ENCODE assay signal across 12 cellular contexts in the genomic region with DNA sequence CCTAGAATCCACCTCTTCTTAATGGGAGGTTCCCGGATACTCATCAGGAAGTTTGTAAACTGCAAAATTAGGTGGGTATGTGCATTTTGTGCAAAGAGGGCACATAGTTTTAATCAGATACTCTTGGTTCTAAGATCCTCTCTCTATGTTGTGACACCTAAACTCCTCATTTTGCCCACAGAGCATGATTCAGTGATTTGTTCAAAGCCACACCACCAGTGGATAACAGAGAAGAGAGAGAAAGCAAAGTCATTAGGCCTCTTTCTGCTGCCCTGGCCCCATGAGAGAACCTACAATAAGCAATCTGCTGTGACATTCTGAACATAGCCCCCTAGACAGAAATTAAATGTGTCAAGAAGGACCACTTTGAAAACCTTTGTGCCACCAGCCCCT.
DNase-seq lines count a peak whose midpoint lies in the region; ATAC-seq and TF ChIP-seq lines count a peak whose summit lies in the region.
"Had no signal": no experiment of that assay in that cellular context is flagged by ENCODE, and none has a peak within 500 bp of the region (broad histone marks: within the 10 kb centered on the region; RNA-seq: fewer than 3 reads in every experiment).

No MANE protein-coding gene starts in this region.

- no peaks in the 10 kb centered on the region for H3K79me2 ChIP-seq in OCI-LY1 (ENCODE audit: insufficient read depth, low read length)

- no peaks in the 10 kb centered on the region for H3K27me3 ChIP-seq in OCI-LY1 (ENCODE audit: insufficient read depth, low read length)
- H3K27me3 ChIP-seq in foreskin keratinocyte, result no peaks in the 10 kb centered on the region
- H3K27me3 ChIP-seq: suprapubic skin had no signal

- H3K27ac ChIP-seq in OCI-LY1 (ENCODE audit: low read depth, low read length, poor library complexity, severe bottlenecking), result peak overlapping the region; percentile 91
- H3K27ac ChIP-seq in foreskin keratinocyte, result no peak overlapping the region
- H3K27ac ChIP-seq: WERI-Rb-1 had no signal

- H3K4me2 ChIP-seq in OCI-LY1 (ENCODE audit: low read length), result peak overlapping the region; percentile 59; the same call in 1 of the 2 replicates

- no peak overlapping the region for H3K27ac Mint-ChIP-seq in stimulated activated effector memory CD8-positive, alpha-beta T cell treated with anti-CD3 and anti-CD28 coated beads, Interleukin-12 subunit alpha, Interleukin-12 subunit beta, amount 100 ng/mL, for 72 hours

- no peaks in the 10 kb centered on the region for H3F3A ChIP-seq in OCI-LY1 (ENCODE audit: insufficient read depth, low read length)

- H3K9me2 ChIP-seq in OCI-LY1 (ENCODE audit: low read depth, low read length), result no peaks in the 10 kb centered on the region

- peak overlapping the region; percentile 41 for H3K4me3 ChIP-seq in OCI-LY1 (ENCODE audit: low read depth, low read length, poor library complexity, severe bottlenecking)
- H3K4me3 ChIP-seq: suprapubic skin had no signal

- H4K20me1 ChIP-seq in OCI-LY1 (ENCODE audit: insufficient read depth, low read length), result no peaks in the 10 kb centered on the region

- H3K9ac ChIP-seq in OCI-LY1 (ENCODE audit: low read length), result peak overlapping the region; percentile 65; the same call in 1 of the 2 replicates

- TF ChIP-seq CTCF in OCI-LY1 (IDR thresholded peaks at IDR 0.05; ENCODE audit: low read length) (no peak), foreskin keratinocyte (conservative IDR thresholded peaks at IDR 0.05) (no peak)

- no peak overlapping the region for H3K4me3 Mint-ChIP-seq in activated T-cell treated with anti-CD3 and anti-CD28 coated beads, Interleukin-2, amount 50 U/mL, for 4 hours
- H3K4me3 Mint-ChIP-seq in stimulated activated effector memory CD8-positive, alpha-beta T cell treated with anti-CD3 and anti-CD28 coated beads, Interleukin-12 subunit alpha, Interleukin-12 subunit beta, amount 100 ng/mL, for 72 hours, result peak overlapping the region; percentile 21

- ATAC-seq in activated T-cell treated with anti-CD3 and anti-CD28 coated beads, Interleukin-2, amount 50 U/mL, for 4 hours, result peak; percentile 59 to 65
- ATAC-seq in foreskin keratinocyte (peak; percentile 45), HG03457 (IDR thresholded peaks at IDR 0.05; ENCODE audit: unreplicated experiment) (no peak)
- peak; percentile 93 for ATAC-seq in stimulated activated effector memory CD8-positive, alpha-beta T cell treated with anti-CD3 and anti-CD28 coated beads, Interleukin-12 subunit alpha, Interleukin-12 subunit beta, amount 100 ng/mL, for 72 hours

- no peaks in the 10 kb centered on the region for H3K36me3 Mint-ChIP-seq in activated T-cell treated with anti-CD3 and anti-CD28 coated beads, Interleukin-2, amount 50 U/mL, for 4 hours (ENCODE audit: insufficient read depth)
- no peaks in the 10 kb centered on the region for H3K36me3 Mint-ChIP-seq in stimulated activated effector memory CD8-positive, alpha-beta T cell treated with anti-CD3 and anti-CD28 coated beads, Interleukin-12 subunit alpha, Interleukin-12 subunit beta, amount 100 ng/mL, for 72 hours

- peaks cover 10% of the 10 kb centered on the region for H3K4me1 Mint-ChIP-seq in activated T-cell treated with anti-CD3 and anti-CD28 coated beads, Interleukin-2, amount 50 U/mL, for 4 hours (ENCODE audit: low read depth)
- H3K4me1 Mint-ChIP-seq in stimulated activated effector memory CD8-positive, alpha-beta T cell treated with anti-CD3 and anti-CD28 coated beads, Interleukin-12 subunit alpha, Interleukin-12 subunit beta, amount 100 ng/mL, for 72 hours, result peaks cover 11% of the 10 kb centered on the region

- no peaks in the 10 kb centered on the region for H3K27me3 Mint-ChIP-seq in activated T-cell treated with anti-CD3 and anti-CD28 coated beads, Interleukin-2, amount 50 U/mL, for 4 hours (ENCODE audit: low read depth)

- H3K36me3 ChIP-seq in OCI-LY1 (ENCODE audit: insufficient read depth, low read length), result no peaks in the 10 kb centered on the region
- H3K36me3 ChIP-seq: suprapubic skin, WERI-Rb-1 had no signal

- no peak for DNase-seq in activated T-cell treated with anti-CD3 and anti-CD28 coated beads, Interleukin-2, amount 50 U/mL, for 4 hours
- DNase-seq in activated T-cell treated with anti-CD3 and anti-CD28 coated beads for 4 hours, result no peak
- DNase-seq in foreskin keratinocyte, result no peak
- no peak for DNase-seq in stimulated activated effector memory CD8-positive, alpha-beta T cell treated with anti-CD3 and anti-CD28 coated beads, Interleukin-12 subunit alpha, Interleukin-12 subunit beta, amount 100 ng/mL, for 72 hours (ENCODE audit: low spot score in 2 of 2)
- no peak for DNase-seq in amniotic stem cell (lab: John Stamatoyannopoulos, UW)
- DNase-seq in NCI-H128 (lab: John Stamatoyannopoulos, UW; ENCODE audit: unreplicated experiment), result no peak
- DNase-seq: NCI-H2227 treated with DMSO at 0.1 percent for 48 hours, occipital lobe had no signal

- H3K9me3 ChIP-seq in OCI-LY1 (ENCODE audit: low read length), result no peaks in the 10 kb centered on the region
- H3K9me3 ChIP-seq: suprapubic skin had no signal

- H3K9me3 Mint-ChIP-seq in activated T-cell treated with anti-CD3 and anti-CD28 coated beads, Interleukin-2, amount 50 U/mL, for 4 hours, result peaks cover 6% of the 10 kb centered on the region
- no peaks in the 10 kb centered on the region for H3K9me3 Mint-ChIP-seq in stimulated activated effector memory CD8-positive, alpha-beta T cell treated with anti-CD3 and anti-CD28 coated beads, Interleukin-12 subunit alpha, Interleukin-12 subunit beta, amount 100 ng/mL, for 72 hours

- no peak overlapping the region for H2AFZ ChIP-seq in OCI-LY1 (ENCODE audit: low read length)

- H3K4me1 ChIP-seq in OCI-LY1 (ENCODE audit: insufficient read depth, low read length, severe bottlenecking) (peaks cover 35% of the 10 kb centered on the region), foreskin keratinocyte (peaks cover 21% of the 10 kb centered on the region)
